ENCODE assay signal across 9 cellular contexts in genomic region chr20:57211949-57212889, GRCh38. TPM values are rescaled to one million over a fixed set of nuclear protein-coding genes. Genes with fewer than 3 reads are reported as not detected.
DNase-seq lines count a peak whose midpoint lies in the region; ATAC-seq and TF ChIP-seq lines count a peak whose summit lies in the region.
"Had no signal": no experiment of that assay in that cellular context is flagged by ENCODE, and none has a peak within 500 bp of the region (broad histone marks: within the 10 kb centered on the region; RNA-seq: fewer than 3 reads in every experiment).

No MANE protein-coding gene starts in this region.

- H3K4me3 ChIP-seq in astrocyte of the spinal cord (ENCODE audit: low read depth, low read length) (no peak overlapping the region), iPS-15b (ENCODE audit: low read depth, low read length) (peak overlapping the region; percentile 18), thoracic aorta (peak overlapping the region; percentile 59)

- H3K4me3 Mint-ChIP-seq in immature natural killer cell, result no peak overlapping the region

- no peaks in the 10 kb centered on the region for H3K27me3 ChIP-seq in iPS-15b (ENCODE audit: control insufficient read depth, insufficient read depth, low read length)
- H3K27me3 ChIP-seq in thoracic aorta (replicated peaks; ENCODE audit: insufficient read depth), result no peaks in the 10 kb centered on the region

- peak overlapping the region; percentile 65 for H3K9ac ChIP-seq in iPS-15b (ENCODE audit: low read depth, low read length)

- H3K27ac Mint-ChIP-seq in immature natural killer cell, result no peak overlapping the region

- H3K4me1 Mint-ChIP-seq in immature natural killer cell, result no peaks in the 10 kb centered on the region

- H3K9me3 Mint-ChIP-seq in immature natural killer cell, result no peaks in the 10 kb centered on the region

- peaks cover 3 to 12% (median 8%) of the 10 kb centered on the region in 3 donors for H3K27me3 Mint-ChIP-seq in immature natural killer cell (ENCODE audit: low read depth in 3 of 3)

- ATAC-seq in thoracic aorta (ENCODE audit: insufficient number of reproducible peaks, low FRiP score, low read depth), result peak; percentile 32
- no peak for ATAC-seq in HG03565 (IDR thresholded peaks at IDR 0.05; ENCODE audit: unreplicated experiment)

- peak overlapping the region in 1 of 2 donors; percentile 8 for H3K27ac ChIP-seq in thoracic aorta

- DNase-seq in HS-5 (ENCODE audit: low read depth) (peak; percentile 56), astrocyte of the spinal cord (ENCODE audit: low read depth, low spot score) (peak; percentile 95), thoracic aorta (ENCODE audit: low spot score) (peak; percentile 23), T-helper 1 cell (no peak), immature natural killer cell (no peak)
- DNase-seq in activated CD4-positive, alpha-beta T cell treated with anti-CD3 and anti-CD28 coated beads for 48 hours, result no peak
- DNase-seq: activated CD4-positive, alpha-beta T cell treated with anti-CD3 and anti-CD28 coated beads for 4 hours had no signal

- in situ Hi-C loops in astrocyte of the spinal cord (cut with HindIII; ENCODE audit: low sequenced_read_pairs), result no loop called here

- H3K9me3 ChIP-seq in iPS-15b (ENCODE audit: control insufficient read depth, insufficient read depth, low read length) (no peaks in the 10 kb centered on the region), thoracic aorta (no peaks in the 10 kb centered on the region)

- H3K4me1 ChIP-seq in iPS-15b (ENCODE audit: control insufficient read depth, insufficient read depth, low read length), result peaks cover 13% of the 10 kb centered on the region
- peaks cover 6 to 16% of the 10 kb centered on the region in 2 donors for H3K4me1 ChIP-seq in thoracic aorta (ENCODE audit: control insufficient read depth in 1 of 2, low read depth in 2 of 2)

- H3K36me3 ChIP-seq in iPS-15b (ENCODE audit: control insufficient read depth, insufficient read depth, low read length), result no peaks in the 10 kb centered on the region
- no peaks in the 10 kb centered on the region for H3K36me3 ChIP-seq in thoracic aorta

- TF ChIP-seq CTCF in astrocyte of the spinal cord (IDR thresholded peaks at IDR 0.05; ENCODE audit: low read depth, low read length), result no peak
- no peak for TF ChIP-seq CTCF in thoracic aorta (IDR thresholded peaks at IDR 0.05)

- H3K36me3 Mint-ChIP-seq in immature natural killer cell, result no peaks in the 10 kb centered on the region

RNA-seq across cellular contexts. Expression of gene BMP7, which starts 54.2 kb away (rescaled TPM):
- total RNA-seq in thoracic aorta, result 1 to 10 TPM in 1 of 2 donors, not detected in 1; 1.5 TPM
- polyA plus RNA-seq in immature natural killer cell, result not detected

Comparison
In these comparisons a context has a peak if more than half of its experiments do, and no peak if none do; other contexts are left out.
1. DNase-seq: peak in HS-5 (single experiment), astrocyte of the spinal cord (single experiment) and thoracic aorta (single experiment); none in activated CD4-positive, alpha-beta T cell treated with anti-CD3 and anti-CD28 coated beads for 48 hours (single experiment), T-helper 1 cell (0 of 5) and immature natural killer cell (0 of 3).